In genomic region chr2:118049140-118050128, GRCh38 we compare ENCODE assay signal across 12 cellular contexts. TPM values are rescaled to one million over a fixed set of nuclear protein-coding genes. Genes with fewer than 3 reads are reported as not detected.
DNase-seq lines count a peak whose midpoint lies in the region; ATAC-seq and TF ChIP-seq lines count a peak whose summit lies in the region.
"Had no signal": no experiment of that assay in that cellular context is flagged by ENCODE, and none has a peak within 500 bp of the region (broad histone marks: within the 10 kb centered on the region; RNA-seq: fewer than 3 reads in every experiment).

No MANE protein-coding gene starts in this region.

- peak; percentile 38 for DNase-seq in HT1080 (ENCODE audit: low read depth)
- DNase-seq in kidney tubule cell (ENCODE audit: low spot score): peak; percentile 47
- no peak for DNase-seq in iPS-NIHi7 (ENCODE audit: extremely low spot score)
- no peak for DNase-seq in mesothelial cell of epicardium (ENCODE audit: low spot score in 2 of 2, unreplicated experiment in 2 of 2)
- DNase-seq in sciatic nerve (ENCODE audit: low spot score): no peak
- no peak for DNase-seq in stimulated activated CD4-positive, alpha-beta T cell treated with anti-CD3 and anti-CD28 coated beads, Interleukin-15, amount 100 ng/mL, for 24 hours
- DNase-seq: activated CD4-positive, alpha-beta T cell treated with anti-CD3 and anti-CD28 coated beads, Interleukin-2, amount 50 U/mL, for 1 hour; GF-D8; left lung; NCI-H1048 had no signal

- no peak for TF ChIP-seq CTCF in mesothelial cell of epicardium (IDR thresholded peaks at IDR 0.05; ENCODE audit: unreplicated experiment)

- peaks cover 31% of the 10 kb centered on the region for H3K4me1 Mint-ChIP-seq in mesothelial cell of epicardium

- intact Hi-C loops in sciatic nerve (cut with DNase I): loop anchor here (5.0 kb wide), 1 partner anchor 808 kb away; no protein-coding TSS in a partner anchor

- ATAC-seq in GM18867 (IDR thresholded peaks at IDR 0.05; ENCODE audit: unreplicated experiment): peak; percentile 82
- peak; percentile 72 for ATAC-seq in GM21576 (IDR thresholded peaks at IDR 0.05; ENCODE audit: unreplicated experiment)
- no peak for ATAC-seq in sciatic nerve
- ATAC-seq: left lung had no signal

- H3K9me3 Mint-ChIP-seq in mesothelial cell of epicardium: no peaks in the 10 kb centered on the region

- H3K36me3 Mint-ChIP-seq in mesothelial cell of epicardium: no peaks in the 10 kb centered on the region

- H3K27ac Mint-ChIP-seq in mesothelial cell of epicardium: no peak overlapping the region

- no peak overlapping the region for H3K4me3 Mint-ChIP-seq in mesothelial cell of epicardium

- H3K27me3 Mint-ChIP-seq in mesothelial cell of epicardium (ENCODE audit: low read depth): peaks cover 54% of the 10 kb centered on the region

RNA-seq across cellular contexts. Expression of gene CCDC93, which starts 35.6 kb away (rescaled TPM):
- total RNA-seq in HT1080 (2014; rRNA removed; shearing (Covaris generic)): 17.4 and 17.9 TPM in 2 replicates
- polyA plus RNA-seq in HT1080 (2015; cell fraction: cytosol; rRNA removed): 10.6 and 15.9 TPM in 2 replicates
- polyA plus RNA-seq in HT1080 (2015; cell fraction: nucleus; rRNA removed): 56.5 and 64.5 TPM in 2 replicates
- total RNA-seq in mesothelial cell of epicardium (46.5 to 47.5 TPM (median 46.9 TPM) in 3 replicates), sciatic nerve (44.2 TPM)

RNA-seq across cellular contexts. Expression of gene INSIG2, which starts 38.8 kb away (rescaled TPM):
- 4.8 and 9.2 TPM in 2 replicates for total RNA-seq in HT1080 (2014; rRNA removed; shearing (Covaris generic))
- polyA plus RNA-seq in HT1080 (2015; cell fraction: cytosol; rRNA removed): 24.0 and 28.3 TPM in 2 replicates
- polyA plus RNA-seq in HT1080 (2015; cell fraction: nucleus; rRNA removed): 22.5 and 28.1 TPM in 2 replicates
- total RNA-seq in mesothelial cell of epicardium (18.9 to 22.5 TPM (median 21.1 TPM) in 3 replicates), sciatic nerve (23.2 TPM)

Comparison
In these comparisons a context has a peak if more than half of its experiments do, and no peak if none do; other contexts are left out.
1. DNase-seq: peak in HT1080 (single experiment) and kidney tubule cell (single experiment); none in iPS-NIHi7 (single experiment), mesothelial cell of epicardium (0 of 2), sciatic nerve (single experiment) and stimulated activated CD4-positive, alpha-beta T cell treated with anti-CD3 and anti-CD28 coated beads, Interleukin-15, amount 100 ng/mL, for 24 hours (single experiment).